Comparison of ENCODE assay signal across 1 cellular context in genomic region chr17:75940727-75941441, GRCh38.
A peak's percentile ranks its signal among the peaks of the same experiment; 100 is the strongest.
TF ChIP-seq lines count a peak whose summit lies in the region.

Gene FBF1, minus strand, starts transcription at chr17:75941042. Its CDS starts 2,893 bp downstream, at chr17:75938149.

TF ChIP-seq in GM12878, 131 proteins besides CTCF, POLR2A, EP300 and RAD21 (continued from another document):
- TF ChIP-seq DPF2 (IDR thresholded peaks at IDR 0.05) (no peak), MXI1 (IDR thresholded peaks at IDR 0.05; ENCODE audit: low read depth, low read length) (peak; percentile 95), ESRRA (IDR thresholded peaks at IDR 0.05; ENCODE audit: low read length) (0 out of 2 replicates have a peak, but pooled peaks have one; percentile 23), KLF5 (IDR thresholded peaks at IDR 0.05; ENCODE audit: partially characterized antibody) (no peak)
